In genomic region chr6:47116086-47116485, GRCh38 we compare ENCODE assay signal across 25 cellular contexts.
"Had no signal": no experiment of that assay in that cellular context is flagged by ENCODE, and none has a peak within 500 bp of the region (broad histone marks: within the 10 kb centered on the region; RNA-seq: fewer than 3 reads in every experiment).

No MANE protein-coding gene starts in this region.

- H3K36me3 Mint-ChIP-seq: natural killer cell; stimulated activated effector memory CD8-positive, alpha-beta T cell treated with anti-CD3 and anti-CD28 coated beads, Interleukin-12 subunit alpha, Interleukin-12 subunit beta, amount 100 ng/mL, for 72 hours; type B pancreatic cell had no signal

- H3K4me3 ChIP-seq: dorsolateral prefrontal cortex, esophagus muscularis mucosa, heart right ventricle, lower lobe of right lung, ovary, psoas muscle, sigmoid colon, stomach, thyroid gland had no signal

- DNase-seq: dorsolateral prefrontal cortex; effector CD4-positive, alpha-beta T cell; endodermal cell; foreskin keratinocyte; glutamatergic neuron; heart right ventricle; hypothalamus; left ventricle myocardium superior; lower lobe of right lung; natural killer cell; occipital lobe; ovary; posterior cingulate gyrus; psoas muscle; right cardiac atrium; sigmoid colon; stimulated activated CD4-positive, alpha-beta T cell treated with anti-CD3 and anti-CD28 coated beads, Interleukin-2, amount 100 ng/mL, for 24 hours; stimulated activated CD4-positive, alpha-beta T cell treated with anti-CD3 and anti-CD28 coated beads, Interleukin-4, amount 100 ng/mL, for 24 hours; stimulated activated naive CD4-positive, alpha-beta T cell treated with Interleukin-2 at 50 U/mL for 16 hours; stomach; thyroid gland had no signal

- H3K27ac ChIP-seq: dorsolateral prefrontal cortex, epithelial cell of prostate, esophagus muscularis mucosa, foreskin keratinocyte, heart right ventricle, lower lobe of right lung, ovary, psoas muscle, sigmoid colon, stomach, thyroid gland had no signal

- H3K27me3 Mint-ChIP-seq: type B pancreatic cell had no signal

- H3K27me3 ChIP-seq: esophagus muscularis mucosa, foreskin keratinocyte, heart right ventricle, ovary, sigmoid colon, stomach, thyroid gland had no signal

- H3K9me3 Mint-ChIP-seq: endodermal cell, natural killer cell, type B pancreatic cell had no signal

- ATAC-seq: heart right ventricle; left ventricle myocardium superior; lower lobe of right lung; natural killer cell; right cardiac atrium; stimulated activated effector memory CD8-positive, alpha-beta T cell treated with anti-CD3 and anti-CD28 coated beads, Interleukin-12 subunit alpha, Interleukin-12 subunit beta, amount 100 ng/mL, for 72 hours had no signal

- H3K36me3 ChIP-seq: esophagus muscularis mucosa, heart right ventricle, lower lobe of right lung, ovary, sigmoid colon, stomach, thyroid gland had no signal

- H3K9me3 ChIP-seq: esophagus muscularis mucosa, heart right ventricle, lower lobe of right lung, ovary, psoas muscle, sigmoid colon, stomach, thyroid gland had no signal

- H3K4me1 ChIP-seq: esophagus muscularis mucosa, lower lobe of right lung, psoas muscle, sigmoid colon, thyroid gland had no signal

- H3K4me1 Mint-ChIP-seq: natural killer cell; stimulated activated effector memory CD8-positive, alpha-beta T cell treated with anti-CD3 and anti-CD28 coated beads, Interleukin-12 subunit alpha, Interleukin-12 subunit beta, amount 100 ng/mL, for 72 hours had no signal

- H3K27ac Mint-ChIP-seq: endodermal cell; natural killer cell; stimulated activated effector memory CD8-positive, alpha-beta T cell treated with anti-CD3 and anti-CD28 coated beads, Interleukin-12 subunit alpha, Interleukin-12 subunit beta, amount 100 ng/mL, for 72 hours; type B pancreatic cell had no signal

- H3K4me3 Mint-ChIP-seq: endodermal cell; natural killer cell; stimulated activated effector memory CD8-positive, alpha-beta T cell treated with anti-CD3 and anti-CD28 coated beads, Interleukin-12 subunit alpha, Interleukin-12 subunit beta, amount 100 ng/mL, for 72 hours; type B pancreatic cell had no signal
